Comparison of ENCODE assay signal across 15 cellular contexts in the genomic region with DNA sequence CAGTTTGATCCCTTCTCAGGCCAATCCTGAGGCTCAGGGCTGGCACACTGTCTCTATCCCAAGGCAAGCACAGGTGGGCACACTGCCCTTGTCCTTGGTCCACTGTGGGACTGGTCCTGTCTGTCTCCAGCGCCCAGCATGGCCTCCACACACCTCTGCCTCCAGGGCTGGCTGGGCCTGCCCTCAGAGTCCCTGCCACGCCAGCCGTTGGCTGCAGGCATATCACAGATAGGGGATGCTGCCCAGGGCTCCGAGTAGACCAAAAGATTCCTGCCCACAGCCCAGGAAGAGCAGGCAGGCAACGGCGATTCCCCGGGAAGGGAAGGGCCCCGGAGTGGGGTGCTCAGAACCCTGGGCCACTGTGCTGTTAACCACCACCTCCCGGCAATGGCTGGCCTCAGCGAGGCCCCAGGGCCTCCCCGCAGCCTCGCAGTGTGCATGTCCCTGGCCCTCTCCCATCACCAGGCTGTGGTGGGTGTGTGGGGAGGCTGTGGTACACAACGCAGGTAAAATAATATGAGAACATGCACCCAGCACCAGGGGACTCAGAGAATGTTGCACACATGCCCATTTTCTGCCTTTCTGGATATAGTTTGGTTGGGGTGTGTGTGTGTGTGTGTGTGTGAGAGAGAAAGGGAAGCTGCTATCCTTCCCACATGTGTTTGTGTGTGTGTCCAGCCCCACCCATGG. TPM values are rescaled to one million over a fixed set of nuclear protein-coding genes. Genes with fewer than 3 reads are reported as not detected.
DNase-seq lines count a peak whose midpoint lies in the region; ATAC-seq, FAIRE-seq and TF ChIP-seq lines count a peak whose summit lies in the region.
"Had no signal": no experiment of that assay in that cellular context is flagged by ENCODE, and none has a peak within 500 bp of the region (broad histone marks: within the 10 kb centered on the region; RNA-seq: fewer than 3 reads in every experiment).

No MANE protein-coding gene starts in this region.

- TF ChIP-seq POLR2A in testis (IDR thresholded peaks at IDR 0.05): no peak

- DNase-seq in activated T-cell treated with anti-CD3 and anti-CD28 coated beads, Interleukin-2, amount 50 U/mL, for 1 hour: peak; percentile 51
- no peak for DNase-seq in activated T-cell treated with anti-CD3 and anti-CD28 coated beads, Interleukin-2, amount 50 U/mL, for 48 hours
- DNase-seq in kidney (peak; percentile 77), testis (no peak), GM19238 (ENCODE audit: insufficient read length, low spot score) (no peak), NCI-H1092 treated with DMSO at 0.1 percent for 48 hours (lab: John Stamatoyannopoulos, UW) (no peak)
- DNase-seq: GDM1, HFFc6, NCI-H1048 had no signal

- TF ChIP-seq CTCF in kidney (IDR thresholded peaks at IDR 0.05; ENCODE audit: borderline replicate concordance, extremely low read depth, insufficient read depth) (no peak), testis (IDR thresholded peaks at IDR 0.05) (no peak)

- H3K36me3 ChIP-seq in kidney (ENCODE audit: control insufficient read depth in 1 of 2, insufficient read depth in 2 of 2, low read length in 2 of 2): no peaks in the 10 kb centered on the region
- H3K36me3 ChIP-seq in testis (ENCODE audit: low read depth, missing control alignments): no peaks in the 10 kb centered on the region

- no peak overlapping the region for H3K27ac ChIP-seq in kidney (ENCODE audit: low read depth in 2 of 2, low read length in 2 of 2)
- peak overlapping the region; percentile 30 to 44 for H3K27ac ChIP-seq in testis
- H3K27ac ChIP-seq: thoracic aorta had no signal

- no peaks in the 10 kb centered on the region for H3K9me3 Mint-ChIP-seq in activated T-helper 17 cell treated with anti-CD3 and anti-CD28 coated beads, Interleukin-2, amount 50 U/mL, for 72 hours
- H3K9me3 Mint-ChIP-seq: HFFc6, neural crest cell had no signal

- H3K9me3 ChIP-seq in kidney (ENCODE audit: control insufficient read depth in 1 of 2, low read length in 2 of 2): no peaks in the 10 kb centered on the region
- H3K9me3 ChIP-seq in testis: no peaks in the 10 kb centered on the region
- H3K9me3 ChIP-seq: thoracic aorta had no signal

- 60 to 69% methylated on average over 5 to 13 of the region's 13 CpGs for WGBS in testis, 2 donors

- no peaks in the 10 kb centered on the region for H3K4me1 ChIP-seq in kidney (ENCODE audit: control insufficient read depth in 1 of 2, insufficient read depth in 1 of 2, low read depth in 1 of 2, low read length in 2 of 2)
- H3K4me1 ChIP-seq in testis: peaks cover 18% of the 10 kb centered on the region

- no peak for FAIRE-seq in kidney (lab: Jason Lieb, UNC)

- ATAC-seq in activated T-helper 17 cell treated with anti-CD3 and anti-CD28 coated beads, Interleukin-2, amount 50 U/mL, for 72 hours (replicated peaks): peak; percentile 35
- no peak for ATAC-seq in HG03280 (IDR thresholded peaks at IDR 0.05; ENCODE audit: unreplicated experiment)

- H3K4me1 Mint-ChIP-seq in activated T-helper 17 cell treated with anti-CD3 and anti-CD28 coated beads, Interleukin-2, amount 50 U/mL, for 72 hours: peaks cover 5% of the 10 kb centered on the region

- H3K9ac ChIP-seq in kidney (ENCODE audit: low read length in 2 of 2): no peak overlapping the region

- no peaks in the 10 kb centered on the region for H3K27me3 ChIP-seq in testis

- peak overlapping the region; percentile 51 for H3K4me3 Mint-ChIP-seq in activated T-helper 17 cell treated with anti-CD3 and anti-CD28 coated beads, Interleukin-2, amount 50 U/mL, for 72 hours
- H3K4me3 Mint-ChIP-seq: HFFc6, neural crest cell had no signal

- H3K27me3 Mint-ChIP-seq in activated T-helper 17 cell treated with anti-CD3 and anti-CD28 coated beads, Interleukin-2, amount 50 U/mL, for 72 hours: peaks cover 4% of the 10 kb centered on the region

- intact Hi-C loops in kidney (cut with DNase I) (no loop called here), testis (cut with DNase I; ENCODE audit: low total_unique reads) (loop anchor here (10.0 kb wide), 1 partner anchor 58 kb away; no protein-coding TSS in a partner anchor)

- peak overlapping the region; percentile 73 for H3K27ac Mint-ChIP-seq in activated T-helper 17 cell treated with anti-CD3 and anti-CD28 coated beads, Interleukin-2, amount 50 U/mL, for 72 hours
- H3K27ac Mint-ChIP-seq: HFFc6 had no signal

- peaks cover 15% of the 10 kb centered on the region for H3K36me3 Mint-ChIP-seq in activated T-helper 17 cell treated with anti-CD3 and anti-CD28 coated beads, Interleukin-2, amount 50 U/mL, for 72 hours (ENCODE audit: low read depth)

- no peak overlapping the region for H3K4me3 ChIP-seq in kidney (ENCODE audit: low read length in 2 of 2)
- no peak overlapping the region for H3K4me3 ChIP-seq in testis
- H3K4me3 ChIP-seq: thoracic aorta had no signal

RNA-seq across cellular contexts. Expression of a gene that starts 2.2 kb away (rescaled TPM):
- total RNA-seq in activated T-helper 17 cell treated with anti-CD3 and anti-CD28 coated beads, Interleukin-2, amount 50 U/mL, for 72 hours: not detected
- total RNA-seq in kidney (not detected), testis (not detected)
- polyA plus RNA-seq in kidney (ENCODE audit: insufficient read depth, low read depth, low replicate concordance) (not detected), testis (ENCODE audit: insufficient read depth, low read depth, low replicate concordance) (not detected)
- total RNA-seq: HFFc6; neural crest cell; T-helper 2 cell treated with Interferon-gamma antibody and Interleukin-4, amounts not matched to agents 100 ng/mL and 5 ng/mL, for 36 hours; thoracic aorta had no signal
- polyA plus RNA-seq: AG04450 had no signal

RNA-seq across cellular contexts. Expression of a gene that starts 8.2 kb away (rescaled TPM):
- 100 to 1,000 TPM in 1 of 2 donors, 10 to 100 TPM in 1; 31.7 to 196 TPM for total RNA-seq in activated T-helper 17 cell treated with anti-CD3 and anti-CD28 coated beads, Interleukin-2, amount 50 U/mL, for 72 hours
- 64.1 TPM for total RNA-seq in kidney
- polyA plus RNA-seq in kidney (ENCODE audit: insufficient read depth, low read depth, low replicate concordance): 16.1 TPM
- 10 to 100 TPM; 26.5 to 32.5 TPM for total RNA-seq in testis
- 8.2 TPM for polyA plus RNA-seq in testis (ENCODE audit: insufficient read depth, low read depth, low replicate concordance)

RNA-seq across cellular contexts. Expression of a gene that starts 10.5 kb away (rescaled TPM):
- 100 to 1,000 TPM; 187 to 261 TPM for total RNA-seq in activated T-helper 17 cell treated with anti-CD3 and anti-CD28 coated beads, Interleukin-2, amount 50 U/mL, for 72 hours
- total RNA-seq in kidney (1,111 TPM), testis (100 to 1,000 TPM; 119 to 169 TPM)
- polyA plus RNA-seq in kidney (ENCODE audit: insufficient read depth, low read depth, low replicate concordance) (814 TPM), testis (ENCODE audit: insufficient read depth, low read depth, low replicate concordance) (283 TPM)

RNA-seq across cellular contexts. Expression of a gene that starts 16.7 kb away (rescaled TPM):
- total RNA-seq in activated T-helper 17 cell treated with anti-CD3 and anti-CD28 coated beads, Interleukin-2, amount 50 U/mL, for 72 hours: 10 to 100 TPM; 95.7 to 97.1 TPM
- total RNA-seq in kidney (440 TPM), testis (10 to 100 TPM; 63.1 to 93.3 TPM)
- polyA plus RNA-seq in kidney (ENCODE audit: insufficient read depth, low read depth, low replicate concordance) (248 TPM), testis (ENCODE audit: insufficient read depth, low read depth, low replicate concordance) (146 TPM)

RNA-seq across cellular contexts. Expression of a gene that starts 18.9 kb away (rescaled TPM):
- total RNA-seq in activated T-helper 17 cell treated with anti-CD3 and anti-CD28 coated beads, Interleukin-2, amount 50 U/mL, for 72 hours: 1 to 10 TPM in 1 of 2 donors, under 1 TPM in 1; 0.43 to 2.2 TPM
- total RNA-seq in kidney: 1.6 TPM
- 0.32 TPM for polyA plus RNA-seq in kidney (ENCODE audit: insufficient read depth, low read depth, low replicate concordance)
- 1 to 10 TPM in 1 of 2 donors, under 1 TPM in 1; 0.31 to 2.4 TPM for total RNA-seq in testis
- polyA plus RNA-seq in testis (ENCODE audit: insufficient read depth, low read depth, low replicate concordance): 0.26 TPM
- total RNA-seq: HFFc6, neural crest cell had no signal
- polyA plus RNA-seq: AG04450 had no signal

Comparison
In these comparisons a context has a peak if more than half of its experiments do, and no peak if none do; other contexts are left out.
1. DNase-seq: peak in activated T-cell treated with anti-CD3 and anti-CD28 coated beads, Interleukin-2, amount 50 U/mL, for 1 hour (single experiment) and kidney (single experiment); none in activated T-cell treated with anti-CD3 and anti-CD28 coated beads, Interleukin-2, amount 50 U/mL, for 48 hours (0 of 2), testis (single experiment), GM19238 (single experiment) and NCI-H1092 treated with DMSO at 0.1 percent for 48 hours (single experiment).
2. H3K27ac ChIP-seq: peak in testis (2 of 2); none in kidney (0 of 2).